1 cellular context compared by ENCODE assay signal in genomic region chr2:102619414-102620319, GRCh38.
A peak's percentile ranks its signal among the peaks of the same experiment; 100 is the strongest.
TF ChIP-seq lines count a peak whose summit lies in the region.

TSS of gene SLC9A2 (plus strand) at chr2:102619553. CDS start at chr2:102619849, 296 bp downstream.

TF ChIP-seq in K562, 482 proteins besides CTCF, POLR2A, EP300 and RAD21 (continued from another document):
- TF ChIP-seq, protein P1, sequence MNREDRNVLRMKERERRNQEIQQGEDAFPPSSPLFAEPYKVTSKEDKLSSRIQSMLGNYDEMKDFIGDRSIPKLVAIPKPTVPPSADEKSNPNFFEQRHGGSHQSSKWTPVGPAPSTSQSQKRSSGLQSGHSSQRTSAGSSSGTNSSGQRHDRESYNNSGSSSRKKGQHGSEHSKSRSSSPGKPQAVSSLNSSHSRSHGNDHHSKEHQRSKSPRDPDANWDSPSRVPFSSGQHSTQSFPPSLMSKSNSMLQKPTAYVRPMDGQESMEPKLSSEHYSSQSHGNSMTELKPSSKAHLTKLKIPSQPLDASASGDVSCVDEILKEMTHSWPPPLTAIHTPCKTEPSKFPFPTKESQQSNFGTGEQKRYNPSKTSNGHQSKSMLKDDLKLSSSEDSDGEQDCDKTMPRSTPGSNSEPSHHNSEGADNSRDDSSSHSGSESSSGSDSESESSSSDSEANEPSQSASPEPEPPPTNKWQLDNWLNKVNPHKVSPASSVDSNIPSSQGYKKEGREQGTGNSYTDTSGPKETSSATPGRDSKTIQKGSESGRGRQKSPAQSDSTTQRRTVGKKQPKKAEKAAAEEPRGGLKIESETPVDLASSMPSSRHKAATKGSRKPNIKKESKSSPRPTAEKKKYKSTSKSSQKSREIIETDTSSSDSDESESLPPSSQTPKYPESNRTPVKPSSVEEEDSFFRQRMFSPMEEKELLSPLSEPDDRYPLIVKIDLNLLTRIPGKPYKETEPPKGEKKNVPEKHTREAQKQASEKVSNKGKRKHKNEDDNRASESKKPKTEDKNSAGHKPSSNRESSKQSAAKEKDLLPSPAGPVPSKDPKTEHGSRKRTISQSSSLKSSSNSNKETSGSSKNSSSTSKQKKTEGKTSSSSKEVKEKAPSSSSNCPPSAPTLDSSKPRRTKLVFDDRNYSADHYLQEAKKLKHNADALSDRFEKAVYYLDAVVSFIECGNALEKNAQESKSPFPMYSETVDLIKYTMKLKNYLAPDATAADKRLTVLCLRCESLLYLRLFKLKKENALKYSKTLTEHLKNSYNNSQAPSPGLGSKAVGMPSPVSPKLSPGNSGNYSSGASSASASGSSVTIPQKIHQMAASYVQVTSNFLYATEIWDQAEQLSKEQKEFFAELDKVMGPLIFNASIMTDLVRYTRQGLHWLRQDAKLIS (CRISPR knock-in tag; IDR thresholded peaks at IDR 0.05) = no peak
- TF ChIP-seq, protein P2, sequence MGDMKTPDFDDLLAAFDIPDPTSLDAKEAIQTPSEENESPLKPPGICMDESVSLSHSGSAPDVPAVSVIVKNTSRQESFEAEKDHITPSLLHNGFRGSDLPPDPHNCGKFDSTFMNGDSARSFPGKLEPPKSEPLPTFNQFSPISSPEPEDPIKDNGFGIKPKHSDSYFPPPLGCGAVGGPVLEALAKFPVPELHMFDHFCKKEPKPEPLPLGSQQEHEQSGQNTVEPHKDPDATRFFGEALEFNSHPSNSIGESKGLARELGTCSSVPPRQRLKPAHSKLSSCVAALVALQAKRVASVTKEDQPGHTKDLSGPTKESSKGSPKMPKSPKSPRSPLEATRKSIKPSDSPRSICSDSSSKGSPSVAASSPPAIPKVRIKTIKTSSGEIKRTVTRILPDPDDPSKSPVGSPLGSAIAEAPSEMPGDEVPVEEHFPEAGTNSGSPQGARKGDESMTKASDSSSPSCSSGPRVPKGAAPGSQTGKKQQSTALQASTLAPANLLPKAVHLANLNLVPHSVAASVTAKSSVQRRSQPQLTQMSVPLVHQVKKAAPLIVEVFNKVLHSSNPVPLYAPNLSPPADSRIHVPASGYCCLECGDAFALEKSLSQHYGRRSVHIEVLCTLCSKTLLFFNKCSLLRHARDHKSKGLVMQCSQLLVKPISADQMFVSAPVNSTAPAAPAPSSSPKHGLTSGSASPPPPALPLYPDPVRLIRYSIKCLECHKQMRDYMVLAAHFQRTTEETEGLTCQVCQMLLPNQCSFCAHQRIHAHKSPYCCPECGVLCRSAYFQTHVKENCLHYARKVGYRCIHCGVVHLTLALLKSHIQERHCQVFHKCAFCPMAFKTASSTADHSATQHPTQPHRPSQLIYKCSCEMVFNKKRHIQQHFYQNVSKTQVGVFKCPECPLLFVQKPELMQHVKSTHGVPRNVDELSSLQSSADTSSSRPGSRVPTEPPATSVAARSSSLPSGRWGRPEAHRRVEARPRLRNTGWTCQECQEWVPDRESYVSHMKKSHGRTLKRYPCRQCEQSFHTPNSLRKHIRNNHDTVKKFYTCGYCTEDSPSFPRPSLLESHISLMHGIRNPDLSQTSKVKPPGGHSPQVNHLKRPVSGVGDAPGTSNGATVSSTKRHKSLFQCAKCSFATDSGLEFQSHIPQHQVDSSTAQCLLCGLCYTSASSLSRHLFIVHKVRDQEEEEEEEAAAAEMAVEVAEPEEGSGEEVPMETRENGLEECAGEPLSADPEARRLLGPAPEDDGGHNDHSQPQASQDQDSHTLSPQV (IDR thresholded peaks at IDR 0.05) = peak; percentile 60; the same call in 1 of the 2 replicates
- TF ChIP-seq ZNF124 (CRISPR knock-in tag; IDR thresholded peaks at IDR 0.05) = no peak
- no peak for TF ChIP-seq POLR2AphosphoS2 (IDR thresholded peaks at IDR 0.05; ENCODE audit: low read length)
- TF ChIP-seq NR2C1 (IDR thresholded peaks at IDR 0.05) = no peak
- no peak for TF ChIP-seq NR2C1 (tag; IDR thresholded peaks at IDR 0.05)
- no peak for TF ChIP-seq ZBED1 (IDR thresholded peaks at IDR 0.05)
- TF ChIP-seq NONO (IDR thresholded peaks at IDR 0.05; ENCODE audit: low read depth in 2 of 2, low read length in 1 of 2) = 0 out of 4 replicates have a peak, but pooled peaks of 1 of the 2 experiments have one; percentile 46
- no peak for TF ChIP-seq EHMT2 (IDR thresholded peaks at IDR 0.05)
- TF ChIP-seq DIDO1 (tag; IDR thresholded peaks at IDR 0.05; ENCODE audit: low read depth) = no peak
- peak; percentile 62 for TF ChIP-seq MGA (IDR thresholded peaks at IDR 0.05)
- no peak for TF ChIP-seq CHD4 (IDR thresholded peaks at IDR 0.05; ENCODE audit: insufficient read depth, insufficient replicate concordance, low read depth, low read length, poor library complexity, severe bottlenecking)
